Comparison of ENCODE assay signal across 21 cellular contexts in the genomic region with DNA sequence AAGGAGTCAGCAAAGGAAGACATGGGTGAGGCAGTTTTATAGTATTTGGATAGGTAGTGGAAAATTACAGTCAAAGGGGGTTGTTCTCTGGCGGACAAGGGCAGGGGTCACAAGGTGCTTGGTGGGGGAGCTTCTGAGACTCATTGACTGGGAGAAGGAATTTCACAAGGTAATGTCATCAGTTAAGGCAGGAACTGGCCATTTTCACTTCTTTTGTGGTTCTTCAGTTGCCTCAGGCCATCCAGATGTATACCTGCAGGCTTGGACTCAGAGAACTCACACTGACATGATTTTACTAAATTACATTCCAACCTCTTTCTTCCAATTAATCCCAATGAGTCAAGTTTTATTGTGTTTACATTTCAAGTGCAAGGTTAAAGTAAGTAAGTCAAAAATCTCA.
DNase-seq lines count a peak whose midpoint lies in the region; ATAC-seq and TF ChIP-seq lines count a peak whose summit lies in the region.
"Had no signal": no experiment of that assay in that cellular context is flagged by ENCODE, and none has a peak within 500 bp of the region (broad histone marks: within the 10 kb centered on the region; RNA-seq: fewer than 3 reads in every experiment).

No MANE protein-coding gene starts in this region.

- H3K9me3 ChIP-seq in A673 (ENCODE audit: low read depth, low read length, poor library complexity, severe bottlenecking) (peaks cover 8% of the 10 kb centered on the region), H9 (ENCODE audit: control insufficient read depth, low read depth, low read length) (no peaks in the 10 kb centered on the region)

- no peaks in the 10 kb centered on the region for H3K79me2 ChIP-seq in H9 (ENCODE audit: insufficient read depth, low read length)

- intact Hi-C loops in A673 (cut with micrococcal nuclease; ENCODE audit: unreplicated experiment), result no loop called here
- intact Hi-C loops in Right ventricle myocardium superior (cut with DNase I), result no loop called here

- H3T11ph ChIP-seq in H9 (ENCODE audit: low read length), result no peak overlapping the region

- no peak for DNase-seq in A673 (ENCODE audit: low spot score)
- DNase-seq in H9, result no peak
- no peak for DNase-seq in WTC11 (ENCODE audit: low spot score)
- peak; percentile 12 for DNase-seq in iPS DF 19.7 (ENCODE audit: low read depth, low spot score)
- DNase-seq in Right ventricle myocardium superior, result no peak
- no peak for DNase-seq in NCI-H446 treated with DMSO at 0.1 percent for 48 hours (lab: John Stamatoyannopoulos, UW)
- DNase-seq in activated CD4-positive, alpha-beta memory T cell treated with anti-CD3 and anti-CD28 coated beads, Interleukin-2, amount 10 ng/mL, durations not matched to agents 7 days and 5 days, result no peak
- DNase-seq: CD4-positive, CD25-positive, alpha-beta regulatory T cell; DMS79 treated with DMSO at 0.1 percent for 48 hours; NCI-H1105; NCI-H146; NCI-H2029; NCI-H2227 treated with DMSO at 0.1 percent for 48 hours; NCI-H510A treated with DMSO at 0.1 percent for 48 hours; NCI-H774; NK-92 treated with Interleukin-12 subunit alpha and Interleukin-12 subunit beta, amount 100 ng/mL, for 24 hours had no signal

- no peak overlapping the region for H2BK20ac ChIP-seq in H9 (ENCODE audit: low read depth, low read length, poor library complexity, severe bottlenecking)

- no CpG with 5 or more reads among the region's 1 CpG for WGBS in H9 (ENCODE audit: extremely low coverage, insufficient read length, low lambda C conversion rate)

- H4K8ac ChIP-seq in H9 (replicated peaks; ENCODE audit: insufficient read length, low read depth, low read length), result no peak overlapping the region

- H2BK120ac ChIP-seq in H9 (ENCODE audit: low read depth, low read length, poor library complexity, severe bottlenecking), result no peak overlapping the region

- TF ChIP-seq CTCF in A673 (conservative IDR thresholded peaks at IDR 0.05; ENCODE audit: low read depth, low read length) (no peak), H9 (conservative IDR thresholded peaks at IDR 0.05) (no peak), WTC11 (IDR thresholded peaks at IDR 0.05) (no peak)

- H3K4ac ChIP-seq in H9 (ENCODE audit: low read depth, low read length), result no peak overlapping the region

- H3K27me3 ChIP-seq in A673 (replicated peaks; ENCODE audit: insufficient read depth, low read depth, low read length, poor library complexity) (no peaks in the 10 kb centered on the region), H9 (ENCODE audit: insufficient read depth, low read length) (no peaks in the 10 kb centered on the region; the same call in 1 of the 2 replicates)

- no peak overlapping the region for H3K56ac ChIP-seq in H9 (ENCODE audit: insufficient read length, low read depth, low read length)

- no peak overlapping the region for H2BK5ac ChIP-seq in H9 (ENCODE audit: insufficient read length, low read length)

- BruUV-seq in A673 (replicated peaks; lab: Mats Ljungman, UMichigan), result no TSS peak

- no peak overlapping the region for H3K4me3 ChIP-seq in A673 (ENCODE audit: low read depth, low read length, poor library complexity, severe bottlenecking)
- H3K4me3 ChIP-seq: GM12878 had no signal

- H2BK12ac ChIP-seq in H9 (ENCODE audit: insufficient read length, low read depth, low read length), result no peak overlapping the region

- H2AK5ac ChIP-seq in H9 (ENCODE audit: insufficient read length, low read length), result no peak overlapping the region

- H2BK15ac ChIP-seq in H9 (ENCODE audit: low read depth, low read length), result no peak overlapping the region

- no peak overlapping the region for H4K5ac ChIP-seq in H9 (ENCODE audit: insufficient read length, low read depth, low read length)

- H3K4me1 Mint-ChIP-seq in H9 (peaks cover 38 to 50% of the 10 kb centered on the region in 2 experiments), WTC11 (peaks cover 75% of the 10 kb centered on the region)
- H3K4me1 Mint-ChIP-seq in activated CD4-positive, alpha-beta memory T cell treated with anti-CD3 and anti-CD28 coated beads, Interleukin-2, amount 10 ng/mL, durations not matched to agents 7 days and 5 days, result no peaks in the 10 kb centered on the region
- H3K4me1 Mint-ChIP-seq: CD4-positive, CD25-positive, alpha-beta regulatory T cell had no signal

- POLR2A ChIA-PET in A673 (lab: Charles Lee; ENCODE audit: low non-redundant PET) (no interaction called here), WTC11 (lab: Charles Lee) (no interaction called here)
- POLR2A ChIA-PET in activated CD4-positive, alpha-beta memory T cell treated with anti-CD3 and anti-CD28 coated beads, Interleukin-2, amount 10 ng/mL, durations not matched to agents 7 days and 5 days (lab: Charles Lee), result no interaction called here

- no peak overlapping the region for H3K23ac ChIP-seq in H9 (ENCODE audit: insufficient read length, low read depth, low read length)

- H3K9me3 Mint-ChIP-seq in H9, result peaks cover 27 to 30% of the 10 kb centered on the region in 2 experiments
- peaks cover 26% of the 10 kb centered on the region for H3K9me3 Mint-ChIP-seq in WTC11
- H3K9me3 Mint-ChIP-seq in activated CD4-positive, alpha-beta memory T cell treated with anti-CD3 and anti-CD28 coated beads, Interleukin-2, amount 10 ng/mL, durations not matched to agents 7 days and 5 days, result no peaks in the 10 kb centered on the region

- H3K4me3 Mint-ChIP-seq in H9 (peak overlapping the region; percentile 30; a peak in 2 of 5 replicates), WTC11 (peak overlapping the region; percentile 32)
- H3K4me3 Mint-ChIP-seq in activated CD4-positive, alpha-beta memory T cell treated with anti-CD3 and anti-CD28 coated beads, Interleukin-2, amount 10 ng/mL, durations not matched to agents 7 days and 5 days, result no peak overlapping the region
- H3K4me3 Mint-ChIP-seq: CD4-positive, CD25-positive, alpha-beta regulatory T cell had no signal

- no peak overlapping the region for H2AFZ ChIP-seq in H9 (ENCODE audit: low read length)

- peak overlapping the region in 2 of 3 experiments; percentile 22 to 92; a peak in 5 of 7 replicates for H3K27ac Mint-ChIP-seq in H9
- peak overlapping the region; percentile 96 for H3K27ac Mint-ChIP-seq in WTC11
- no peak overlapping the region for H3K27ac Mint-ChIP-seq in activated CD4-positive, alpha-beta memory T cell treated with anti-CD3 and anti-CD28 coated beads, Interleukin-2, amount 10 ng/mL, durations not matched to agents 7 days and 5 days
- H3K27ac Mint-ChIP-seq: CD4-positive, CD25-positive, alpha-beta regulatory T cell had no signal

- H3K79me1 ChIP-seq in H9 (ENCODE audit: insufficient read depth, low read depth, low read length, poor library complexity, severe bottlenecking), result no peaks in the 10 kb centered on the region

- H3K27me3 Mint-ChIP-seq in H9 (ENCODE audit: low read depth) (no peaks in the 10 kb centered on the region), WTC11 (ENCODE audit: low read depth) (no peaks in the 10 kb centered on the region)
- H3K27me3 Mint-ChIP-seq in activated CD4-positive, alpha-beta memory T cell treated with anti-CD3 and anti-CD28 coated beads, Interleukin-2, amount 10 ng/mL, durations not matched to agents 7 days and 5 days, result no peaks in the 10 kb centered on the region
- H3K27me3 Mint-ChIP-seq: CD4-positive, CD25-positive, alpha-beta regulatory T cell had no signal

- H3K4me1 ChIP-seq in A673 (ENCODE audit: insufficient read depth, low read length, poor library complexity, severe bottlenecking), result peaks cover 31% of the 10 kb centered on the region
- peaks cover 2% of the 10 kb centered on the region; the same call in 1 of the 2 replicates for H3K4me1 ChIP-seq in H9 (ENCODE audit: insufficient read depth, low read length)

- CTCF ChIA-PET in A673 (lab: Charles Lee) (interaction anchor here (0.6 kb wide), 1 partner anchor 59 kb away, joined by 3 read pairs; no protein-coding TSS in a partner anchor), WTC11 (lab: Charles Lee) (interaction anchor here (0.6 kb wide), 1 partner anchor 523 kb away, joined by 3 read pairs; no protein-coding TSS in a partner anchor)
- CTCF ChIA-PET in activated CD4-positive, alpha-beta memory T cell treated with anti-CD3 and anti-CD28 coated beads, Interleukin-2, amount 10 ng/mL, durations not matched to agents 7 days and 5 days (lab: Charles Lee), result no interaction called here

- no peak overlapping the region for H3K18ac ChIP-seq in H9 (ENCODE audit: insufficient read length, low read depth, low read length)

- no peak overlapping the region for H4K91ac ChIP-seq in H9 (ENCODE audit: insufficient read length, low read depth, low read length)

- H3K36me3 Mint-ChIP-seq in H9 (ENCODE audit: insufficient read depth in 1 of 3, low read depth in 3 of 3) (peaks cover 1 to 25% (median 15%) of the 10 kb centered on the region in 3 experiments), WTC11 (peaks cover 17% of the 10 kb centered on the region)
- H3K36me3 Mint-ChIP-seq in activated CD4-positive, alpha-beta memory T cell treated with anti-CD3 and anti-CD28 coated beads, Interleukin-2, amount 10 ng/mL, durations not matched to agents 7 days and 5 days (ENCODE audit: low read depth), result no peaks in the 10 kb centered on the region
- H3K36me3 Mint-ChIP-seq: CD4-positive, CD25-positive, alpha-beta regulatory T cell had no signal

- peak; percentile 55 for ATAC-seq in WTC11
- no peak for ATAC-seq in Right ventricle myocardium superior (ENCODE audit: poor library complexity)
- no peak for ATAC-seq in HG02759 (IDR thresholded peaks at IDR 0.05; ENCODE audit: unreplicated experiment)
- ATAC-seq: GM12878, Panc1 had no signal

- H3K36me3 ChIP-seq in A673 (ENCODE audit: insufficient read depth, low read length, poor library complexity, severe bottlenecking), result no peaks in the 10 kb centered on the region

- H3K14ac ChIP-seq in H9 (ENCODE audit: insufficient read depth, low read length), result no peak overlapping the region

- no peaks in the 10 kb centered on the region for H3K23me2 ChIP-seq in H9 (ENCODE audit: insufficient read length, low read depth, low read length, poor library complexity, severe bottlenecking)

- H3K27ac ChIP-seq in A673 (ENCODE audit: low read depth, low read length, poor library complexity, severe bottlenecking) (peak overlapping the region; percentile 57), H9 (ENCODE audit: insufficient read length, low read depth, low read length) (no peak overlapping the region)
- H3K27ac ChIP-seq: 22Rv1, KMS-11 had no signal

- H4K20me1 ChIP-seq in H9 (ENCODE audit: control insufficient read depth, insufficient read depth, insufficient read length), result no peaks in the 10 kb centered on the region

- no peak overlapping the region for H3K9ac ChIP-seq in H9 (ENCODE audit: extremely low read depth, insufficient read length, low read length)
- H3K9ac ChIP-seq: KMS-11 had no signal

- H3K4me2 ChIP-seq in H9 (ENCODE audit: insufficient read depth, insufficient read length, low read length), result no peak overlapping the region
- H3K4me2 ChIP-seq: KMS-11 had no signal
